9 cellular contexts compared by ENCODE assay signal in the genomic region with DNA sequence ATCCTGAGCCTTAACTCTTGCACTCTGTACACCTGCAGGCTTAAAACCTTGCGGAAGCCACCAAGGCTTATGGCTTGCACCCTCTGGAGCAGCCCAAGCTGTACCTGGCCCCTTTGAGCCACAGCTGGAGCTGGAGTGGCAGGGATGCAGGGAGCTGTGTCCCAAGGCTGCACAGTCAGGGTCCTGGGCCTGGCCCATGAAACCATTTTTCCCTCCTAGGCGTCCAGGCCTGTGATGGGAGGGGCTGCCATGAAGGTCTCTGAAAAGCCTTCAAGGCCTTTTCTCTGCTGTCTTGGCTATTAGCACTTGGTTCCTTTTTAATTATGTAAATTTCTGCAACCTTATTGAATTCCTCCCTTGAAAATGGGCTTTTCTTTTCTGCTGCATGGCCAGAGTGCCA. TPM values are rescaled to one million over a fixed set of nuclear protein-coding genes. Genes with fewer than 3 reads are reported as not detected.
"Had no signal": no experiment of that assay in that cellular context is flagged by ENCODE, and none has a peak within 500 bp of the region (broad histone marks: within the 10 kb centered on the region; RNA-seq: fewer than 3 reads in every experiment).

No MANE protein-coding gene starts in this region.

- H3K4me3 ChIP-seq: GM23248, GM23338, HAP-1 had no signal

- ATAC-seq: GM23338, HCT116 had no signal

- H3K9me3 ChIP-seq: HAP-1 had no signal

- H2AFZ ChIP-seq: GM23248, GM23338 had no signal

- H3K4me1 ChIP-seq: HAP-1 had no signal

- H3K9ac ChIP-seq: GM23248 had no signal

- H3K4me2 ChIP-seq: GM23338 had no signal

- H3K27ac ChIP-seq: GM23248 had no signal

- H3K36me3 ChIP-seq: HAP-1 had no signal

- DNase-seq: GM23248, GOT3, H7, H9, HCEC 1CT, HFFc6 had no signal

RNA-seq across cellular contexts. Expression of gene FAM124B, which starts 56.4 kb away (rescaled TPM):
- total RNA-seq: GM23248 had no signal
- polyA plus RNA-seq: GM23248 had no signal
